8 cellular contexts compared by ENCODE assay signal in the genomic region with DNA sequence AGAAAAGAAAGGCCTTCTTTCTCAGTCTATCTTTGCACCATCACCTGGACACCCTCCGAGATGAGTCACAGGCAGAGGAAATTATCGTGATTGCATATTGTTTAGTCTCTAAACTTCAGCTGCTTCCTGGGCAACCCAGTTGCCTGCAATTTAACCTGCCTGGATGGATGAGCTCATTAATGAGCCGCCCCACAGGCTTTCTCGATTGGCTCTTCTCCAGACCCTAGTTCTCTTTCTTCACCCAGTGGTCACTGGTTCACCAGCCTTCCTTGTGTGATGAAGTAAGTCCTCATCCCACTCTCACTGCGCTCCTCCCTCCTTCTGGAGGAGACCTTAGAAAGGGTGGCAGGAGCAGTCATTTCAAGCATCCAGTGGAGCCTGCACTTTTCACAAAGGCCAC.
A peak's percentile ranks its signal among the peaks of the same experiment; 100 is the strongest.
DNase-seq lines count a peak whose midpoint lies in the region; ATAC-seq and TF ChIP-seq lines count a peak whose summit lies in the region.

No MANE protein-coding gene starts in this region.

- H2BK5ac ChIP-seq in neuronal stem cell (ENCODE audit: low read length) = no peak overlapping the region

- no peak overlapping the region for H3K14ac ChIP-seq in neuronal stem cell (ENCODE audit: low read length)

- H3K4me2 ChIP-seq in neuronal stem cell (ENCODE audit: insufficient read depth, low read length, poor library complexity, severe bottlenecking) = no peak overlapping the region

- DNase-seq in GM04504 (ENCODE audit: low read depth) (peak; percentile 90), NCI-H748 (lab: John Stamatoyannopoulos, UW; ENCODE audit: unreplicated experiment) (peak; percentile 61), neuronal stem cell (ENCODE audit: low spot score) (no peak), middle frontal gyrus (ENCODE audit: extremely low spot score, low spot score) (no peak), hippocampal formation (lab: John Stamatoyannopoulos, UW) (no peak), right lobe of liver (no peak), HuH-7.5 (ENCODE audit: low spot score) (no peak)

- H2AK5ac ChIP-seq in neuronal stem cell (ENCODE audit: low read depth, low read length) = no peak overlapping the region

- no peak overlapping the region for H2BK120ac ChIP-seq in neuronal stem cell (ENCODE audit: low read depth, low read length)

- no peak overlapping the region for H3K9ac ChIP-seq in neuronal stem cell (ENCODE audit: low read depth, low read length, poor library complexity)

- no peak overlapping the region for H3K4ac ChIP-seq in neuronal stem cell (ENCODE audit: low read length)

- H3K36me3 ChIP-seq in neuronal stem cell (replicated peaks in 1 of 2; ENCODE audit: control insufficient read depth in 2 of 2, insufficient read depth in 2 of 2, low read length in 2 of 2) (no peaks in the 10 kb centered on the region), right lobe of liver (no peaks in the 10 kb centered on the region)

- no peak for TF ChIP-seq CTCF in right lobe of liver (IDR thresholded peaks at IDR 0.05)

- peak overlapping the region; percentile 82 for H2AFZ ChIP-seq in neuronal stem cell (ENCODE audit: low read length)

- H2BK15ac ChIP-seq in neuronal stem cell (ENCODE audit: low read length) = no peak overlapping the region

- H3K9me3 ChIP-seq in neuronal stem cell (replicated peaks in 1 of 2; ENCODE audit: control insufficient read depth in 2 of 2, insufficient read depth in 1 of 2, low read depth in 1 of 2, low read length in 2 of 2) (peaks cover 2 to 14% of the 10 kb centered on the region in 2 donors), right lobe of liver (no peaks in the 10 kb centered on the region)

- TF ChIP-seq POLR2A in right lobe of liver (IDR thresholded peaks at IDR 0.05) = no peak

- H3K4me1 ChIP-seq in neuronal stem cell (ENCODE audit: control insufficient read depth in 2 of 2, insufficient read depth in 1 of 2, low read depth in 1 of 2, low read length in 2 of 2) = peaks cover 17 to 18% of the 10 kb centered on the region in 2 donors
- no peaks in the 10 kb centered on the region for H3K4me1 ChIP-seq in right lobe of liver

- H3K27me3 ChIP-seq in neuronal stem cell (ENCODE audit: control insufficient read depth in 3 of 3, insufficient read depth in 3 of 3, low read depth in 1 of 3, low read length in 3 of 3) (no peaks in the 10 kb centered on the region), right lobe of liver (no peaks in the 10 kb centered on the region)

- WGBS in neuronal stem cell (ENCODE audit: extremely low coverage in 2 of 2, insufficient read length in 2 of 2, insufficient replicate concordance in 1 of 2), 2 donors = no CpG with 5 or more reads among the region's 5 CpGs
- 85% methylated on average over 5 of the region's 5 CpGs for WGBS in right lobe of liver (ENCODE audit: insufficient coverage, low coverage, low lambda C conversion rate, missing lambda C conversion rate)

- intact Hi-C loops in right lobe of liver (cut with DNase I) = no loop called here

- peak overlapping the region; percentile 41 for H3K18ac ChIP-seq in neuronal stem cell (ENCODE audit: low read length)

- no peak overlapping the region for H4K8ac ChIP-seq in neuronal stem cell (ENCODE audit: low read depth, low read length)

- no peak overlapping the region for H4K91ac ChIP-seq in neuronal stem cell (ENCODE audit: low read depth, low read length, poor library complexity)

- H3K4me3 ChIP-seq in neuronal stem cell (ENCODE audit: low read length in 2 of 2) = no peak overlapping the region
- H3K4me3 ChIP-seq in right lobe of liver = no peak overlapping the region

- no peak overlapping the region for H3K23ac ChIP-seq in neuronal stem cell (ENCODE audit: low read depth, low read length, poor library complexity)

- H2BK12ac ChIP-seq in neuronal stem cell (ENCODE audit: low read length) = peak overlapping the region; percentile 66

- H3K27ac ChIP-seq in cingulate gyrus (ENCODE audit: low read depth, low read length) = peak overlapping the region; percentile 16
- peak overlapping the region; percentile 5 for H3K27ac ChIP-seq in neuronal stem cell (replicated peaks; ENCODE audit: low read length)
- H3K27ac ChIP-seq in right lobe of liver = no peak overlapping the region

- no peak for ATAC-seq in right lobe of liver

- no peaks in the 10 kb centered on the region for H3K79me1 ChIP-seq in neuronal stem cell (ENCODE audit: low read depth, low read length)

Comparison
In these comparisons a context has a peak if more than half of its experiments do, and no peak if none do; other contexts are left out.
1. DNase-seq: peak in GM04504 (single experiment) and NCI-H748 (single experiment); none in neuronal stem cell (single experiment), middle frontal gyrus (single experiment), hippocampal formation (0 of 2), right lobe of liver (0 of 3) and HuH-7.5 (single experiment).
2. H3K27ac ChIP-seq: peak in cingulate gyrus (single experiment) and neuronal stem cell (single experiment); none in right lobe of liver (0 of 3).